Comparison of ENCODE assay signal across 10 cellular contexts in genomic region chr16:30444231-30445148, GRCh38. TPM values are rescaled to one million over a fixed set of nuclear protein-coding genes. Genes with fewer than 3 reads are reported as not detected.
DNase-seq lines count a peak whose midpoint lies in the region; ATAC-seq and TF ChIP-seq lines count a peak whose summit lies in the region.
"Had no signal": no experiment of that assay in that cellular context is flagged by ENCODE, and none has a peak within 500 bp of the region (broad histone marks: within the 10 kb centered on the region; RNA-seq: fewer than 3 reads in every experiment).

No MANE protein-coding gene starts in this region.

- peaks cover 16% of the 10 kb centered on the region for H3K4me1 ChIP-seq in stomach smooth muscle (ENCODE audit: control insufficient read depth, insufficient read depth, low read length)

- no peak for ATAC-seq in activated CD8-positive, alpha-beta T cell treated with anti-CD3 and anti-CD28 coated beads for 36 hours
- ATAC-seq in HG02884 (IDR thresholded peaks at IDR 0.05; ENCODE audit: unreplicated experiment) (no peak), HG02852 (IDR thresholded peaks at IDR 0.05; ENCODE audit: unreplicated experiment) (no peak)

- POLR2A ChIA-PET in activated CD8-positive, alpha-beta T cell treated with anti-CD3 and anti-CD28 coated beads for 36 hours (lab: Charles Lee): interaction anchor here (0.6 to 5.1 kb wide), 13 partner anchors 8 to 95 kb away, joined by 3 to 44 read pairs (median 5); partner anchors contain the start of genes DCTPP1 and ITGAL

- DNase-seq in NCI-H82 (lab: John Stamatoyannopoulos, UW): peak; percentile 46
- no peak for DNase-seq in NCI-H82 treated with DMSO at 0.1 percent for 48 hours (lab: John Stamatoyannopoulos, UW; ENCODE audit: unreplicated experiment)
- DNase-seq in activated CD8-positive, alpha-beta T cell treated with anti-CD3 and anti-CD28 coated beads for 36 hours: no peak
- DNase-seq in NCI-H526 treated with DMSO at 0.1 percent for 48 hours (lab: John Stamatoyannopoulos, UW): no peak

- no peaks in the 10 kb centered on the region for H3K9me3 Mint-ChIP-seq in activated CD8-positive, alpha-beta T cell treated with anti-CD3 and anti-CD28 coated beads for 36 hours

- peaks cover 0 to 3% of the 10 kb centered on the region in 2 donors for H3K36me3 ChIP-seq in stomach smooth muscle (ENCODE audit: control insufficient read depth in 2 of 2, insufficient read depth in 2 of 2, low read length in 2 of 2)

- no peaks in the 10 kb centered on the region for H3K27me3 ChIP-seq in stomach smooth muscle (ENCODE audit: control insufficient read depth in 1 of 2, insufficient read depth in 2 of 2, low read length in 2 of 2)

- peak overlapping the region; percentile 81 for H3K4me3 ChIP-seq in iPS-18c (ENCODE audit: insufficient read depth, low read depth, low read length)
- peak overlapping the region; percentile 70 to 89 for H3K4me3 ChIP-seq in stomach smooth muscle (ENCODE audit: low read length in 2 of 2)

- H3K27ac ChIP-seq in stomach smooth muscle (ENCODE audit: low read length): peak overlapping the region; percentile 94

- peaks cover 22% of the 10 kb centered on the region for H3K36me3 Mint-ChIP-seq in activated CD8-positive, alpha-beta T cell treated with anti-CD3 and anti-CD28 coated beads for 36 hours (ENCODE audit: low read depth)

- H3K27me3 Mint-ChIP-seq in activated CD8-positive, alpha-beta T cell treated with anti-CD3 and anti-CD28 coated beads for 36 hours: no peaks in the 10 kb centered on the region

- H3K9ac ChIP-seq in stomach smooth muscle (ENCODE audit: low read length in 2 of 2): peak overlapping the region; percentile 78 to 96

- peaks cover 32% of the 10 kb centered on the region for H3K4me1 Mint-ChIP-seq in activated CD8-positive, alpha-beta T cell treated with anti-CD3 and anti-CD28 coated beads for 36 hours (ENCODE audit: low read depth)

- CTCF ChIA-PET in activated CD8-positive, alpha-beta T cell treated with anti-CD3 and anti-CD28 coated beads for 36 hours (lab: Charles Lee): interaction anchor here (1.1 to 6.4 kb wide), 7 partner anchors 8 to 159 kb away, joined by 3 to 49 read pairs (median 4); partner anchors contain the start of genes DCTPP1 and ITGAL

- H3K4me3 Mint-ChIP-seq in activated CD8-positive, alpha-beta T cell treated with anti-CD3 and anti-CD28 coated beads for 36 hours: peak overlapping the region; percentile 93

- intact Hi-C loops in activated CD8-positive, alpha-beta T cell treated with anti-CD3 and anti-CD28 coated beads for 36 hours (cut with micrococcal nuclease): loop anchor here (5.0 kb wide), 1 partner anchor 43 kb away; no protein-coding TSS in a partner anchor

- H3K9me3 ChIP-seq in iPS-18c (ENCODE audit: control insufficient read depth, insufficient read depth, low read length): no peaks in the 10 kb centered on the region
- no peaks in the 10 kb centered on the region for H3K9me3 ChIP-seq in stomach smooth muscle (ENCODE audit: control insufficient read depth in 2 of 2, low read length in 2 of 2)

- peak overlapping the region; percentile 86 for H3K27ac Mint-ChIP-seq in activated CD8-positive, alpha-beta T cell treated with anti-CD3 and anti-CD28 coated beads for 36 hours

- no peak for TF ChIP-seq CTCF in activated CD8-positive, alpha-beta T cell treated with anti-CD3 and anti-CD28 coated beads for 36 hours (IDR thresholded peaks at IDR 0.05)

RNA-seq across cellular contexts. Expression of gene SEPHS2, which starts 1.2 kb away (rescaled TPM):
- total RNA-seq in activated CD8-positive, alpha-beta T cell treated with anti-CD3 and anti-CD28 coated beads for 36 hours: 10 to 100 TPM; 51.8 to 54.0 TPM

RNA-seq across cellular contexts. Expression of gene DCTPP1, which starts 14.7 kb away (rescaled TPM):
- 100 to 1,000 TPM in 1 of 2 experiments, 10 to 100 TPM in 1; 98.4 to 105 TPM for total RNA-seq in activated CD8-positive, alpha-beta T cell treated with anti-CD3 and anti-CD28 coated beads for 36 hours

RNA-seq across cellular contexts. Expression of gene ITGAL, which starts 28.1 kb away (rescaled TPM):
- 100 to 1,000 TPM; 274 to 285 TPM for total RNA-seq in activated CD8-positive, alpha-beta T cell treated with anti-CD3 and anti-CD28 coated beads for 36 hours
- total RNA-seq: Daoy, NCI-H460 had no signal

RNA-seq across cellular contexts. Expression of gene ZNF771, which starts 37.1 kb away (rescaled TPM):
- 1 to 10 TPM; 5.4 to 6.6 TPM for total RNA-seq in activated CD8-positive, alpha-beta T cell treated with anti-CD3 and anti-CD28 coated beads for 36 hours

RNA-seq across cellular contexts. Expression of gene ZNF48, which starts 49.3 kb away (rescaled TPM):
- total RNA-seq in activated CD8-positive, alpha-beta T cell treated with anti-CD3 and anti-CD28 coated beads for 36 hours: 10 to 100 TPM; 10.4 to 10.9 TPM
